Comparison of ENCODE assay signal across 1 cellular context in the genomic region with DNA sequence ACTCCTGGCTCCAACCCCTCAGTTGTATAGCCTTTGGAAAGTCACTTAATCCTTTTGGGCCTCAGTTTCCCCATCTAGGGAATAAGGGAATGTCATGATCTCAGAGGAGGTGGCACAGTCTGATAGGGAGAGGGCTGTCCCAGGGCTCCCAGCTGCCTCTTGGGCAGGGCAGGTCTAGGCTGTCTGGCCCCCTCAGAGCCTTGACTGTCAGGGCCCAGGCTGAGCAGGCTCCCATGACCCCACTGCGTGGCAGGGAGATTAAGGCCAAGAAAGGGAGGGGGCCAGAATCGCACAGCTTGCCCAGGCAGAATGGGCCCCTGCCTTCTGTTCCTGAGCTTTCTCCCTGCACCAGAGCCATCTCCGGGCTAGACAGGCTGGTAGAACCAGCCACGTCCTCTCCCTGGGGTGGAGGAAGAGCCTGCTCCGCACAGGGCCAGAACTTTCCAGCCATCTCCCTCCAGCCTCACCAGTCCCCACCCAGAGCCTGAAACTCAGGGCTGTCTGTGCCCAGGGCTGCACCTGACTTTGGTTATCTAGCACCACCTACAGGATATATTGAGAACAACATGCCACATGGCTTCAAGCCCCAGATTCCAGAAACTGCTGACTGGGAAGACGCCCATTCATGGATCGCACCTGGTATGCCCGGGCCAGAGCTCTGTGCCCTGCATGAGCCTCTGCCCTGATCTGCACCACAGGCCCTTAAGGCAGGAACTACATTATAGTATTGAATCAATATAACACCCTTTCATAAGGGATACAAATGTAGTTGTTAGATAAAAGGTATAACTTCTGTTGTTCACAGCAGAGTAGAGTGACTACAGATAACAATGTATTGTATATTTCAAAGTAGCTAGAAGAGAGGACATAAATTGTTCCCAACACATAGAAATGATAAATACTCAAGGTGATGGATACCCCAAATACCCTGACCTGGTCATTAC.
TF ChIP-seq lines count a peak whose summit lies in the region.

No MANE protein-coding gene starts in this region.

TF ChIP-seq in IMR-90, 13 proteins besides CTCF, POLR2A, EP300 and RAD21:
- TF ChIP-seq, protein P1, sequence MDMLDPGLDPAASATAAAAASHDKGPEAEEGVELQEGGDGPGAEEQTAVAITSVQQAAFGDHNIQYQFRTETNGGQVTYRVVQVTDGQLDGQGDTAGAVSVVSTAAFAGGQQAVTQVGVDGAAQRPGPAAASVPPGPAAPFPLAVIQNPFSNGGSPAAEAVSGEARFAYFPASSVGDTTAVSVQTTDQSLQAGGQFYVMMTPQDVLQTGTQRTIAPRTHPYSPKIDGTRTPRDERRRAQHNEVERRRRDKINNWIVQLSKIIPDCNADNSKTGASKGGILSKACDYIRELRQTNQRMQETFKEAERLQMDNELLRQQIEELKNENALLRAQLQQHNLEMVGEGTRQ (IDR thresholded peaks at IDR 0.05; ENCODE audit: low read depth, low read length) = 0 out of 2 replicates have a peak, but pooled peaks have one; percentile 23
- peak; percentile 37; the same call in 1 of the 2 replicates for TF ChIP-seq MAZ (IDR thresholded peaks at IDR 0.05; ENCODE audit: borderline replicate concordance, low read depth, low read length)
- TF ChIP-seq MXI1 (IDR thresholded peaks at IDR 0.05; ENCODE audit: borderline replicate concordance, low read depth, low read length) = 0 out of 2 replicates have a peak, but pooled peaks have one; percentile 45
- TF ChIP-seq MAFK (IDR thresholded peaks at IDR 0.05; ENCODE audit: low read depth, low read length) = peak; percentile 76
- TF ChIP-seq CEBPB (IDR thresholded peaks at IDR 0.05; ENCODE audit: low read depth, low read length) = no peak
- peak; percentile 86 for TF ChIP-seq SMC3 (IDR thresholded peaks at IDR 0.05; ENCODE audit: low read depth, low read length)
TF ChIP-seq in IMR-90: peak in this region for 5.
